ENCODE assay signal across 15 cellular contexts in the genomic region with DNA sequence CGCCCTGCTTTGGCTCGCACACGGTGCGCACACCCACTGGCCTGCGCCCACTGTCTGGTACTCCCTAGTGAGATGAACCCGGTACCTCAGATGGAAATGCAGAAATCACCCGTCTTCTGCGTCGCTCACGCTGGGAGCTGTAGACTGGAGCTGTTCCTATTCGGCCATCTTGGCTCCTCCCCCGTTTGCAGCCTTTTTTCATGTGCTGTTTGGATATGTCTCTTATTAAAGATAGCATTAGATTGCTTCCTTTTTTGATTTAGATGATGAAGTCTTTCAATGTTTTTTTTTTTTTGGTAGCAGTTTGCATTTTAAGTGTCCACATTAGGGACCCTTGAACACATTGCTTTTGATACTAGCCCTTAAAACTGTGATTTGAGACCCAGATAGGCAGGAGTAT. TPM values are rescaled to one million over a fixed set of nuclear protein-coding genes. Genes with fewer than 3 reads are reported as not detected.
DNase-seq lines count a peak whose midpoint lies in the region; ATAC-seq and TF ChIP-seq lines count a peak whose summit lies in the region.
"Not testable (repeated sequence)": the region's sequence is repeated elsewhere in the genome, so short reads cannot be mapped to it uniquely, and the experiment has no call there.
"Had no signal": no experiment of that assay in that cellular context is flagged by ENCODE, and none has a peak within 500 bp of the region (broad histone marks: within the 10 kb centered on the region; RNA-seq: fewer than 3 reads in every experiment).

No MANE protein-coding gene starts in this region.

- H3K79me2 ChIP-seq in trophoblast cell (ENCODE audit: control insufficient read depth, insufficient read depth, low read length, poor library complexity), result not testable (repeated sequence)

- not testable (repeated sequence) for ATAC-seq in CD4-positive, alpha-beta T cell (ENCODE audit: poor library complexity)

- H3K4me2 ChIP-seq in trophoblast cell (ENCODE audit: low read length), result not testable (repeated sequence)

- H4K91ac ChIP-seq in trophoblast cell (ENCODE audit: low read depth, low read length), result peak overlapping the region; percentile 83

- H2AFZ ChIP-seq in trophoblast cell (ENCODE audit: insufficient read depth, low read length, poor library complexity), result peak overlapping the region; percentile 78

- H3K27me3 Mint-ChIP-seq in CD4-positive, alpha-beta T cell; activated naive CD8-positive, alpha-beta T cell; endothelial cell (ENCODE audit: unreplicated experiment); mesothelial cell of epicardium (ENCODE audit: low read depth): not testable (repeated sequence)

- H3K9ac ChIP-seq in HUES64 (ENCODE audit: low read depth, low read length), result peak overlapping the region; percentile 83
- not testable (repeated sequence) for H3K9ac ChIP-seq in iPS-15b (ENCODE audit: low read depth, low read length); trophoblast cell (ENCODE audit: low read length)

- not testable (repeated sequence) for H3K9me3 Mint-ChIP-seq in CD4-positive, alpha-beta T cell; activated naive CD8-positive, alpha-beta T cell (ENCODE audit: low read depth); endothelial cell (ENCODE audit: unreplicated experiment); mesothelial cell of epicardium

- H3K36me3 Mint-ChIP-seq in CD4-positive, alpha-beta T cell (ENCODE audit: low read depth), result peaks cover 19% of the 10 kb centered on the region
- H3K36me3 Mint-ChIP-seq in activated naive CD8-positive, alpha-beta T cell, result not testable (repeated sequence)
- H3K36me3 Mint-ChIP-seq in endothelial cell (ENCODE audit: low read depth, unreplicated experiment), result peaks cover 10% of the 10 kb centered on the region
- peaks cover 12% of the 10 kb centered on the region for H3K36me3 Mint-ChIP-seq in mesothelial cell of epicardium

- not testable (repeated sequence) for H3K18ac ChIP-seq in trophoblast cell (ENCODE audit: low read length)

- not testable (repeated sequence) for H3K9me3 ChIP-seq in CD4-positive, alpha-beta T cell (ENCODE audit: control insufficient read depth, low read length); HUES64 (ENCODE audit: insufficient read depth, low read depth, low read length); iPS-15b (ENCODE audit: control insufficient read depth, insufficient read depth, low read length); trophoblast cell (ENCODE audit: insufficient read depth, low read depth, low read length)

- not testable (repeated sequence) for H2BK5ac ChIP-seq in trophoblast cell (ENCODE audit: low read depth, low read length, poor library complexity)

- not testable (repeated sequence) for H3K23ac ChIP-seq in trophoblast cell (ENCODE audit: low read length)

- not testable (repeated sequence) for H3K4me3 Mint-ChIP-seq in CD4-positive, alpha-beta T cell; activated naive CD8-positive, alpha-beta T cell
- H3K4me3 Mint-ChIP-seq in endothelial cell (ENCODE audit: unreplicated experiment) (peak overlapping the region; percentile 81), mesothelial cell of epicardium (peak overlapping the region; percentile 70)

- peak overlapping the region; percentile 82 for H4K8ac ChIP-seq in trophoblast cell (ENCODE audit: low read depth, low read length)

- POLR2A ChIA-PET in CD4-positive, alpha-beta T cell (lab: Charles Lee), result interaction anchor here (0.6 to 0.8 kb wide), 2 partner anchors 68 to 312 kb away, joined by 3 read pairs; partner anchors contain the start of gene USP53

- CTCF ChIA-PET in CD4-positive, alpha-beta T cell (lab: Charles Lee), result not testable (repeated sequence)

- H3K79me1 ChIP-seq in trophoblast cell (ENCODE audit: low read length), result not testable (repeated sequence)

- 65% methylated on average over 12 of the region's 12 CpGs for WGBS in HUES64
- no CpG with 5 or more reads among the region's 12 CpGs for WGBS in trophoblast cell (ENCODE audit: extremely low coverage, insufficient coverage, insufficient read length)

- not testable (repeated sequence) for H2AK5ac ChIP-seq in trophoblast cell (ENCODE audit: low read length)

- peaks cover 39% of the 10 kb centered on the region for H3K4me1 Mint-ChIP-seq in CD4-positive, alpha-beta T cell (ENCODE audit: low read depth)
- H3K4me1 Mint-ChIP-seq in activated naive CD8-positive, alpha-beta T cell (ENCODE audit: low read depth), result peaks cover 29% of the 10 kb centered on the region
- H3K4me1 Mint-ChIP-seq in endothelial cell (ENCODE audit: unreplicated experiment); mesothelial cell of epicardium: not testable (repeated sequence)

- H3K4me3 ChIP-seq in H7 (ENCODE audit: insufficient read depth, low read depth, low read length), result peak overlapping the region; percentile 33
- peak overlapping the region; percentile 50 for H3K4me3 ChIP-seq in HUES64 (ENCODE audit: low read length)
- H3K4me3 ChIP-seq in iPS-15b (ENCODE audit: low read depth, low read length), result peak overlapping the region; percentile 59
- not testable (repeated sequence) for H3K4me3 ChIP-seq in trophoblast cell (ENCODE audit: low read depth, low read length)

- H3K4me1 ChIP-seq in HUES64 (ENCODE audit: insufficient read depth, low read length); iPS-15b (ENCODE audit: control insufficient read depth, insufficient read depth, low read length); trophoblast cell (ENCODE audit: control insufficient read depth in 1 of 2, insufficient read depth in 2 of 2, low read length in 2 of 2): not testable (repeated sequence)

- peak overlapping the region; percentile 31 for H3K27ac Mint-ChIP-seq in CD4-positive, alpha-beta T cell
- peak overlapping the region; percentile 13 for H3K27ac Mint-ChIP-seq in activated naive CD8-positive, alpha-beta T cell
- peak overlapping the region; percentile 11 for H3K27ac Mint-ChIP-seq in endothelial cell (ENCODE audit: unreplicated experiment)
- H3K27ac Mint-ChIP-seq in mesothelial cell of epicardium, result peak overlapping the region; percentile 80

- H3K27me3 ChIP-seq in CD4-positive, alpha-beta T cell (ENCODE audit: control insufficient read depth, insufficient read depth, low read length); H7 (ENCODE audit: control insufficient read depth, insufficient read depth, low read length); HUES64 (ENCODE audit: insufficient read depth, low read length); iPS-15b (ENCODE audit: control insufficient read depth, insufficient read depth, low read length); trophoblast cell (ENCODE audit: insufficient read depth, low read length): not testable (repeated sequence)

- not testable (repeated sequence) for TF ChIP-seq CTCF in CD4-positive, alpha-beta T cell (IDR thresholded peaks at IDR 0.05); endothelial cell (IDR thresholded peaks at IDR 0.05; ENCODE audit: unreplicated experiment); mesothelial cell of epicardium (IDR thresholded peaks at IDR 0.05; ENCODE audit: unreplicated experiment)

- not testable (repeated sequence) for H2BK12ac ChIP-seq in trophoblast cell (ENCODE audit: low read length)

- not testable (repeated sequence) for H3K14ac ChIP-seq in trophoblast cell (ENCODE audit: low read length)

- H4K12ac ChIP-seq in trophoblast cell (ENCODE audit: low read depth, low read length), result peak overlapping the region; percentile 75

- H3K27ac ChIP-seq in CD4-positive, alpha-beta T cell (ENCODE audit: low read depth, low read length); HUES64 (ENCODE audit: low read depth, low read length); trophoblast cell (ENCODE audit: low read depth, low read length): not testable (repeated sequence)

- H3K36me3 ChIP-seq in H7 (replicated peaks; ENCODE audit: control insufficient read depth, insufficient read depth, low read length); HUES64 (ENCODE audit: insufficient read depth, low read length); iPS-15b (ENCODE audit: control insufficient read depth, insufficient read depth, low read length); trophoblast cell (ENCODE audit: control insufficient read depth in 1 of 2, insufficient read depth in 2 of 2, low read length in 2 of 2): not testable (repeated sequence)

- H2BK120ac ChIP-seq in trophoblast cell (ENCODE audit: insufficient read depth, low read length, poor library complexity), result not testable (repeated sequence)

- intact Hi-C loops in CD4-positive, alpha-beta T cell (cut with DNase I, micrococcal nuclease), result loop anchor here in 1 of 2 experiments (10.0 kb wide), 1 partner anchor 65 kb away; the partner anchor contains the start of gene USP53

- DNase-seq in CD4-positive, alpha-beta T cell; H7; endothelial cell (ENCODE audit: low spot score); mesothelial cell of epicardium (ENCODE audit: low spot score in 2 of 2, unreplicated experiment in 2 of 2): not testable (repeated sequence)
- peak in 1 of 2 donors; percentile 51 for DNase-seq in trophoblast cell

- H3K4ac ChIP-seq in trophoblast cell (ENCODE audit: low read depth, low read length), result not testable (repeated sequence)

RNA-seq across cellular contexts. Expression of gene FABP2, which starts 42.0 kb away (rescaled TPM):
- total RNA-seq in CD4-positive, alpha-beta T cell, result not detected
- not detected in 2 replicates for total RNA-seq in H7 (2014; rRNA removed; shearing (Covaris generic))
- polyA plus RNA-seq in HUES64 (2013, experiment 1 of 2), result not detected
- not detected for polyA plus RNA-seq in HUES64 (2013, experiment 2 of 2)
- total RNA-seq in endothelial cell (ENCODE audit: unreplicated experiment) (not detected), mesothelial cell of epicardium (not detected in 3 replicates)
- polyA plus RNA-seq in trophoblast cell (2013), result not detected in 2 replicates
- total RNA-seq: A673, G401, GM12878, HFFc6, HT1080 had no signal
- polyA plus RNA-seq: BJ, CD14-positive monocyte, GM12878 had no signal

Comparison
In these comparisons a context has a peak if more than half of its experiments do, and no peak if none do; other contexts are left out.
1. H3K27ac Mint-ChIP-seq: peak in every context shown above with its lines; median percentile 80 in mesothelial cell of epicardium; 31 in CD4-positive, alpha-beta T cell; 13 in activated naive CD8-positive, alpha-beta T cell; 11 in endothelial cell.